ENCODE assay signal across 30 cellular contexts in the genomic region with DNA sequence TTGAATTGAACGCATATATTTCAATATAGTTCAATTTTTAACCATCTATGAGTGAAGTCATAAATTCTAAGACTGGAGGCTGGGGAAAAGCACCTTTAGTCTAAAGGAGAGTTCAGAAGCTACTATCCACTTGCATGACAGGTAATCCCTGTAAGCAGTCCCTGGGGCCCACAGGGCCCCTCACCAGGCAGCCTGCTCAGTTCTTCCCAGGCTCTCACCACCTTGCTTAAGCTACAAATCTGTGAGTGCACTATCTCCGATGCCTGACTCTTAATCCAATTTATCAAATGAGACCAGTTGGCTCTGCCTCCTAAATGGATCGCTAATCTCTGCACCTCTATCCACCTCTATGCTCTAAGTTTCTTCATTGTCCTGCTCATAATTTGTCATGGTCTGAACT.
"Had no signal": no experiment of that assay in that cellular context is flagged by ENCODE, and none has a peak within 500 bp of the region (broad histone marks: within the 10 kb centered on the region; RNA-seq: fewer than 3 reads in every experiment).

No MANE protein-coding gene starts in this region.

- H3K4me3 Mint-ChIP-seq: activated CD4-positive, alpha-beta memory T cell treated with anti-CD3 and anti-CD28 coated beads, Interleukin-2, amount 10 ng/mL, durations not matched to agents 7 days and 5 days; activated CD4-positive, alpha-beta T cell treated with anti-CD3 and anti-CD28 coated beads, Interleukin-2, amount 10 ng/mL, durations not matched to agents 7 days and 5 days; activated naive CD4-positive, alpha-beta T cell treated with anti-CD3 and anti-CD28 coated beads, Interleukin-2, amount 10 ng/mL, durations not matched to agents 7 days and 5 days; activated naive CD8-positive, alpha-beta T cell treated with anti-CD3 and anti-CD28 coated beads, Interleukin-2, amount 10 ng/mL, durations not matched to agents 7 days and 5 days; activated T-cell treated with anti-CD3 and anti-CD28 coated beads, Interleukin-2, amount 50 U/mL, for 24 hours; activated T-cell treated with anti-CD3 and anti-CD28 coated beads, Interleukin-2, amount 50 U/mL, for 72 hours; brain; endodermal cell; WTC11 had no signal

- H3K4me1 ChIP-seq: ascending aorta, breast epithelium, colonic mucosa, gastrocnemius medialis, heart left ventricle had no signal

- DNase-seq: activated CD4-positive, alpha-beta memory T cell treated with anti-CD3 and anti-CD28 coated beads, Interleukin-2, amount 10 ng/mL, durations not matched to agents 7 days and 5 days; activated CD4-positive, alpha-beta T cell treated with anti-CD3 and anti-CD28 coated beads for 1 hour; activated CD4-positive, alpha-beta T cell treated with anti-CD3 and anti-CD28 coated beads for 4 hours; activated CD4-positive, alpha-beta T cell treated with anti-CD3 and anti-CD28 coated beads, Interleukin-2, amount 10 ng/mL, durations not matched to agents 7 days and 5 days; activated CD4-positive, alpha-beta T cell treated with anti-CD3 and anti-CD28 coated beads, Interleukin-2, amount 50 U/mL, for 4 hours; activated CD8-positive, alpha-beta memory T cell treated with anti-CD3 and anti-CD28 coated beads, Interleukin-2, amount 50 U/mL, for 48 hours; activated gamma-delta T cell; activated naive CD4-positive, alpha-beta T cell; activated naive CD4-positive, alpha-beta T cell treated with anti-CD3 and anti-CD28 coated beads, Interleukin-2, amount 10 ng/mL, durations not matched to agents 7 days and 5 days; activated naive CD8-positive, alpha-beta T cell treated with anti-CD3 and anti-CD28 coated beads, Interleukin-2, amount 10 ng/mL, durations not matched to agents 7 days and 5 days; activated T-cell treated with anti-CD3 and anti-CD28 coated beads for 4 hours; activated T-cell treated with anti-CD3 and anti-CD28 coated beads, Interleukin-2, amount 50 U/mL, for 24 hours; activated T-cell treated with anti-CD3 and anti-CD28 coated beads, Interleukin-2, amount 50 U/mL, for 72 hours; central memory CD4-positive, alpha-beta T cell; cerebellar nuclear complex; colonic mucosa; effector memory CD4-positive, alpha-beta T cell; endodermal cell; foreskin fibroblast; gastrocnemius medialis; glutamatergic neuron; heart left ventricle; T-helper 2 cell had no signal

- H3K27me3 ChIP-seq: ascending aorta, breast epithelium, cardiac muscle cell, colonic mucosa, gastrocnemius medialis, heart left ventricle had no signal

- H3K9me3 Mint-ChIP-seq: activated CD4-positive, alpha-beta T cell treated with anti-CD3 and anti-CD28 coated beads, Interleukin-2, amount 10 ng/mL, durations not matched to agents 7 days and 5 days; activated T-cell treated with anti-CD3 and anti-CD28 coated beads, Interleukin-2, amount 50 U/mL, for 24 hours; endodermal cell had no signal

- H3K36me3 Mint-ChIP-seq: activated naive CD4-positive, alpha-beta T cell treated with anti-CD3 and anti-CD28 coated beads, Interleukin-2, amount 10 ng/mL, durations not matched to agents 7 days and 5 days; activated naive CD4-positive, alpha-beta T cell treated with anti-CD3 and anti-CD28 coated beads, Interleukin-2, amount 50 U/mL, for 72 hours; activated naive CD8-positive, alpha-beta T cell treated with anti-CD3 and anti-CD28 coated beads, Interleukin-2, amount 10 ng/mL, durations not matched to agents 7 days and 5 days; brain; WTC11 had no signal

- H3K27me3 Mint-ChIP-seq: activated CD4-positive, alpha-beta memory T cell treated with anti-CD3 and anti-CD28 coated beads, Interleukin-2, amount 10 ng/mL, durations not matched to agents 7 days and 5 days; activated CD4-positive, alpha-beta T cell treated with anti-CD3 and anti-CD28 coated beads, Interleukin-2, amount 10 ng/mL, durations not matched to agents 7 days and 5 days; activated naive CD4-positive, alpha-beta T cell treated with anti-CD3 and anti-CD28 coated beads, Interleukin-2, amount 10 ng/mL, durations not matched to agents 7 days and 5 days; activated naive CD8-positive, alpha-beta T cell treated with anti-CD3 and anti-CD28 coated beads, Interleukin-2, amount 10 ng/mL, durations not matched to agents 7 days and 5 days; activated T-cell treated with anti-CD3 and anti-CD28 coated beads, Interleukin-2, amount 50 U/mL, for 24 hours had no signal

- H3K27ac Mint-ChIP-seq: activated CD4-positive, alpha-beta memory T cell treated with anti-CD3 and anti-CD28 coated beads, Interleukin-2, amount 10 ng/mL, durations not matched to agents 7 days and 5 days; activated CD4-positive, alpha-beta T cell treated with anti-CD3 and anti-CD28 coated beads, Interleukin-2, amount 10 ng/mL, durations not matched to agents 7 days and 5 days; activated naive CD4-positive, alpha-beta T cell treated with anti-CD3 and anti-CD28 coated beads, Interleukin-2, amount 10 ng/mL, durations not matched to agents 7 days and 5 days; activated naive CD4-positive, alpha-beta T cell treated with anti-CD3 and anti-CD28 coated beads, Interleukin-2, amount 50 U/mL, for 72 hours; activated naive CD8-positive, alpha-beta T cell treated with anti-CD3 and anti-CD28 coated beads, Interleukin-2, amount 10 ng/mL, durations not matched to agents 7 days and 5 days; activated T-cell treated with anti-CD3 and anti-CD28 coated beads, Interleukin-2, amount 50 U/mL, for 24 hours; activated T-cell treated with anti-CD3 and anti-CD28 coated beads, Interleukin-2, amount 50 U/mL, for 72 hours; brain; endodermal cell; WTC11 had no signal

- H3K36me3 ChIP-seq: ascending aorta, breast epithelium, cardiac muscle cell, colonic mucosa, gastrocnemius medialis, heart left ventricle had no signal

- H3K4me1 Mint-ChIP-seq: activated CD4-positive, alpha-beta memory T cell treated with anti-CD3 and anti-CD28 coated beads, Interleukin-2, amount 10 ng/mL, durations not matched to agents 7 days and 5 days; activated CD4-positive, alpha-beta T cell treated with anti-CD3 and anti-CD28 coated beads, Interleukin-2, amount 10 ng/mL, durations not matched to agents 7 days and 5 days; activated naive CD4-positive, alpha-beta T cell treated with anti-CD3 and anti-CD28 coated beads, Interleukin-2, amount 10 ng/mL, durations not matched to agents 7 days and 5 days; activated naive CD8-positive, alpha-beta T cell treated with anti-CD3 and anti-CD28 coated beads, Interleukin-2, amount 10 ng/mL, durations not matched to agents 7 days and 5 days; brain had no signal

- H3K27ac ChIP-seq: ascending aorta, breast epithelium, cardiac muscle cell, colonic mucosa, gastrocnemius medialis, heart left ventricle had no signal

- H3K9me3 ChIP-seq: ascending aorta, breast epithelium, colonic mucosa, gastrocnemius medialis, heart left ventricle had no signal

- H3K4me3 ChIP-seq: ascending aorta, breast epithelium, cardiac muscle cell, colonic mucosa, gastrocnemius medialis, heart left ventricle had no signal

- ATAC-seq: activated naive CD4-positive, alpha-beta T cell treated with anti-CD3 and anti-CD28 coated beads, Interleukin-2, amount 50 U/mL, for 72 hours; activated T-cell treated with anti-CD3 and anti-CD28 coated beads, Interleukin-2, amount 50 U/mL, for 72 hours; esophagus mucosa; gastrocnemius medialis; heart left ventricle; WTC11 had no signal
